Comparison of ENCODE assay signal across 20 cellular contexts in the genomic region with DNA sequence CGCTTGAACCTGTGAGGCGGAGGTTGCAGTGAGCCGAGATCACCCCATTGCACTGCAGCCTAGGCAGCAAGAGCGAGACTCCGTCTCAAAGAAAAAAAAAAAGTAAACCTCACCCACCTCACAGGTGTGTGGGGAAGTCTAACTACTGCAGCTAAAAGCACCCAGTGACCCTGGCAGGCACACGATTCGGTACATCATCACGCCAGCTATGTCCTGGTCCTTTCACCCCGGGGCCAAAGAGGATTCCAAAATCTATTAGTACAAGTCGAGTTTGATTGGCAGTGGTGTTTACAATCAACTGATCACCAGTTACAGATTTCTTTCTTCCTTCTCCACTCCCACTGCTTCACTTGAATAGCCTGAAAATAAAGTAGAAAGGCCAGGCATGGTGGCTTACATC. TPM values are rescaled to one million over a fixed set of nuclear protein-coding genes. Genes with fewer than 3 reads are reported as not detected.
DNase-seq lines count a peak whose midpoint lies in the region; ATAC-seq and TF ChIP-seq lines count a peak whose summit lies in the region.
"Had no signal": no experiment of that assay in that cellular context is flagged by ENCODE, and none has a peak within 500 bp of the region (broad histone marks: within the 10 kb centered on the region; RNA-seq: fewer than 3 reads in every experiment).

No MANE protein-coding gene starts in this region.

- no peak for TF ChIP-seq EP300 in tibial nerve (IDR thresholded peaks at IDR 0.05)

- H3K27ac Mint-ChIP-seq in nephron progenitor cell: peak overlapping the region; percentile 74
- H3K27ac Mint-ChIP-seq in activated naive CD4-positive, alpha-beta T cell treated with anti-CD3 and anti-CD28 coated beads, Interleukin-2, amount 50 U/mL, for 72 hours: no peak overlapping the region
- H3K27ac Mint-ChIP-seq: CD4-positive, alpha-beta T cell had no signal

- H3K4me3 ChIP-seq in right atrium auricular region (no peak overlapping the region), esophagus (ENCODE audit: low read depth in 1 of 2, low read length in 2 of 2) (no peak overlapping the region), tibial nerve (no peak overlapping the region)
- H3K4me3 ChIP-seq: BLaER1, K562 had no signal

- H3K4me1 Mint-ChIP-seq in nephron progenitor cell: peaks cover 30% of the 10 kb centered on the region

- no peaks in the 10 kb centered on the region for H3K27me3 ChIP-seq in right atrium auricular region
- no peaks in the 10 kb centered on the region for H3K27me3 ChIP-seq in esophagus (ENCODE audit: control insufficient read depth in 1 of 2, insufficient read depth in 2 of 2, low read length in 2 of 2)
- no peaks in the 10 kb centered on the region for H3K27me3 ChIP-seq in tibial nerve
- H3K27me3 ChIP-seq: BLaER1 had no signal

- DNase-seq in right atrium auricular region (ENCODE audit: low spot score): no peak
- DNase-seq in Right ventricle myocardium superior: no peak
- DNase-seq in nephron progenitor cell: no peak
- no peak for DNase-seq in tibial nerve (ENCODE audit: low spot score in 2 of 2)
- no peak for DNase-seq in NCI-H748 (lab: John Stamatoyannopoulos, UW; ENCODE audit: unreplicated experiment)
- no peak for DNase-seq in activated naive CD4-positive, alpha-beta T cell treated with anti-CD3 and anti-CD28 coated beads, Interleukin-2, amount 50 U/mL, for 72 hours (ENCODE audit: low spot score in 2 of 2)
- DNase-seq: CD4-positive, alpha-beta T cell; MV-4-11; NCI-H1105; NCI-H1436 treated with DMSO at 0.1 percent for 48 hours; NCI-H187 treated with DMSO at 0.1 percent for 48 hours; NCI-H2171 treated with DMSO at 0.1 percent for 48 hours; NCI-H345; NCI-H524; NCI-H774; SHP77 had no signal

- TF ChIP-seq POLR2A in tibial nerve (IDR thresholded peaks at IDR 0.05): no peak

- peaks cover 6% of the 10 kb centered on the region for H3K27me3 Mint-ChIP-seq in nephron progenitor cell (ENCODE audit: low read depth, poor library complexity)
- H3K27me3 Mint-ChIP-seq: CD4-positive, alpha-beta T cell had no signal

- 68 to 72% methylated on average over 10 of the region's 10 CpGs for WGBS in esophagus, 2 donors
- 84 to 95% methylated on average over 10 of the region's 10 CpGs for WGBS in tibial nerve, 2 donors

- no peak for ATAC-seq in Right ventricle myocardium superior (ENCODE audit: poor library complexity)
- no peak for ATAC-seq in HG03460 (IDR thresholded peaks at IDR 0.05; ENCODE audit: unreplicated experiment)
- no peak for ATAC-seq in activated naive CD4-positive, alpha-beta T cell treated with anti-CD3 and anti-CD28 coated beads, Interleukin-2, amount 50 U/mL, for 72 hours
- ATAC-seq: K562 had no signal

- no peak overlapping the region for H3K4me3 Mint-ChIP-seq in nephron progenitor cell
- H3K4me3 Mint-ChIP-seq: CD4-positive, alpha-beta T cell had no signal

- H3K27ac ChIP-seq in right atrium auricular region (peak overlapping the region; percentile 53 to 74), esophagus (ENCODE audit: low read depth in 2 of 2, low read length in 1 of 2) (peak overlapping the region; percentile 9 to 63), tibial nerve (peak overlapping the region in 3 of 4 donors; percentile 17 to 65 (median 58))
- H3K27ac ChIP-seq: BLaER1 had no signal

- H3K36me3 Mint-ChIP-seq in nephron progenitor cell (ENCODE audit: low read depth): no peaks in the 10 kb centered on the region
- H3K36me3 Mint-ChIP-seq in activated naive CD4-positive, alpha-beta T cell treated with anti-CD3 and anti-CD28 coated beads, Interleukin-2, amount 50 U/mL, for 72 hours: no peaks in the 10 kb centered on the region

- H3K4me1 ChIP-seq in right atrium auricular region (peaks cover 0 to 58% of the 10 kb centered on the region in 2 donors), esophagus (ENCODE audit: control insufficient read depth in 2 of 2, insufficient read depth in 2 of 2, low read length in 1 of 2) (peaks cover 18% of the 10 kb centered on the region in 2 donors), tibial nerve (peaks cover 0 to 55% (median 31%) of the 10 kb centered on the region in 4 donors)

- H3K36me3 ChIP-seq in right atrium auricular region: no peaks in the 10 kb centered on the region
- peaks cover 0 to 6% of the 10 kb centered on the region in 2 donors for H3K36me3 ChIP-seq in esophagus (ENCODE audit: control insufficient read depth in 2 of 2, insufficient read depth in 2 of 2, low read length in 1 of 2)
- H3K36me3 ChIP-seq in tibial nerve: peaks cover 0 to 29% (median 2%) of the 10 kb centered on the region in 3 donors

- TF ChIP-seq CTCF in right atrium auricular region (IDR thresholded peaks at IDR 0.05) (no peak), nephron progenitor cell (IDR thresholded peaks at IDR 0.05) (no peak), tibial nerve (IDR thresholded peaks at IDR 0.05) (no peak)

- intact Hi-C loops in Right ventricle myocardium superior (cut with DNase I): no loop called here

- no peaks in the 10 kb centered on the region for H3K9me3 ChIP-seq in right atrium auricular region
- H3K9me3 ChIP-seq in esophagus (ENCODE audit: control insufficient read depth in 2 of 2, insufficient read depth in 1 of 2, low read depth in 1 of 2, low read length in 1 of 2): no peaks in the 10 kb centered on the region
- H3K9me3 ChIP-seq in tibial nerve: no peaks in the 10 kb centered on the region
- H3K9me3 ChIP-seq: BLaER1 had no signal

- H3K9me3 Mint-ChIP-seq in nephron progenitor cell: no peaks in the 10 kb centered on the region
- H3K9me3 Mint-ChIP-seq in activated naive CD4-positive, alpha-beta T cell treated with anti-CD3 and anti-CD28 coated beads, Interleukin-2, amount 50 U/mL, for 72 hours: no peaks in the 10 kb centered on the region
- H3K9me3 Mint-ChIP-seq: CD4-positive, alpha-beta T cell had no signal

RNA-seq across cellular contexts. Expression of gene TST, which starts 6.3 kb away (rescaled TPM):
- 10 to 100 TPM; 55.0 to 82.1 TPM for total RNA-seq in right atrium auricular region
- total RNA-seq in Right ventricle myocardium superior: 63.5 TPM
- 100 to 1,000 TPM; 108 to 140 TPM for polyA plus RNA-seq in esophagus
- total RNA-seq in tibial nerve: 10 to 100 TPM; 44.1 to 76.4 (median 66.7) TPM
- 1 to 10 TPM; 5.1 to 5.3 TPM for total RNA-seq in activated naive CD4-positive, alpha-beta T cell treated with anti-CD3 and anti-CD28 coated beads, Interleukin-2, amount 50 U/mL, for 72 hours
- total RNA-seq: CD4-positive, alpha-beta T cell had no signal

RNA-seq across cellular contexts. Expression of gene MPST, which starts 6.6 kb away (rescaled TPM):
- total RNA-seq in right atrium auricular region: 100 to 1,000 TPM; 102 to 116 TPM
- total RNA-seq in Right ventricle myocardium superior: 60.3 TPM
- 100 to 1,000 TPM; 104 to 147 TPM for polyA plus RNA-seq in esophagus
- total RNA-seq in tibial nerve: 100 to 1,000 TPM; 193 to 258 (median 199) TPM
- total RNA-seq in activated naive CD4-positive, alpha-beta T cell treated with anti-CD3 and anti-CD28 coated beads, Interleukin-2, amount 50 U/mL, for 72 hours: 10 to 100 TPM; 20.9 to 23.2 TPM

RNA-seq across cellular contexts. Expression of gene KCTD17, which starts 38.6 kb away (rescaled TPM):
- total RNA-seq in right atrium auricular region: 10 to 100 TPM; 44.9 to 54.8 TPM
- total RNA-seq in Right ventricle myocardium superior: 8.9 TPM
- 1 to 10 TPM; 6.7 to 7.4 TPM for polyA plus RNA-seq in esophagus
- 10 to 100 TPM in 3 of 4 donors, 1 to 10 TPM in 1; 7.4 to 24.7 (median 20.2) TPM for total RNA-seq in tibial nerve
- 10 to 100 TPM; 20.0 to 35.7 TPM for total RNA-seq in activated naive CD4-positive, alpha-beta T cell treated with anti-CD3 and anti-CD28 coated beads, Interleukin-2, amount 50 U/mL, for 72 hours

Comparison
In these comparisons a context has a peak if more than half of its experiments do, and no peak if none do; other contexts are left out.
1. RNA of gene TST, which starts 6.3 kb away (total RNA-seq): 55.0 to 82.1 TPM in right atrium auricular region, 44.1 to 76.4 TPM in tibial nerve and 63.5 TPM in Right ventricle myocardium superior (single experiment); 5.1 to 5.3 TPM in activated naive CD4-positive, alpha-beta T cell treated with anti-CD3 and anti-CD28 coated beads, Interleukin-2, amount 50 U/mL, for 72 hours; every median in the first group is over 4 times any median in the second.
2. Peak in every context shown above with its lines, with median percentiles within 50 percentile points of each other: H3K27ac ChIP-seq.